Comparison of ENCODE assay signal across 29 cellular contexts in the genomic region with DNA sequence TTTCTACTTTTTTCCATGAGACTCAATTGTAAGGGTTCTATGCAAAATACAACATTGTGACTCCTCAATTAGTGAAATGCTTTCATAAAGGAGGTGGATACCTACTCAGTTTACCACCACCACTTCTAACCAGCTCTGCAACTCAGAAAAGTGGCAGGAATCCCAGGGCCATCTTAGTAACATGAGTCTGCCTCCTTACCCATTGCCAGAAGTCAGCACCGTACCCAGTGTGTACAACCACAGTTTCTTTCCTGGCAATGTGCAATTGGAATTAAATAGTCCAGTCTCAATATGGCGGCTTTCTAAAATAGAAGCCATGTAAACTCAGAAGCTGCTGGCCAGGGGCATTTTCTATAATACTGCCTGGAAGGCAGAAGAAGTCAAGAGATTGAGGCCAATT. TPM values are rescaled to one million over a fixed set of nuclear protein-coding genes. Genes with fewer than 3 reads are reported as not detected.
"Had no signal": no experiment of that assay in that cellular context is flagged by ENCODE, and none has a peak within 500 bp of the region (broad histone marks: within the 10 kb centered on the region; RNA-seq: fewer than 3 reads in every experiment).

No MANE protein-coding gene starts in this region.

- H3K27me3 ChIP-seq: left lung, neural progenitor cell, neutrophil, right atrium auricular region, right lobe of liver, suprapubic skin, tibial artery, upper lobe of right lung had no signal

- H3K36me3 Mint-ChIP-seq: mesothelial cell of epicardium, natural killer cell, neural progenitor cell had no signal

- ATAC-seq: left colon, left lung, lower lobe of right lung, natural killer cell, right lobe of liver, upper lobe of right lung had no signal

- H3K27ac Mint-ChIP-seq: immature natural killer cell; mesothelial cell of epicardium; natural killer cell; nephron progenitor cell; neural progenitor cell; stimulated activated naive CD8-positive, alpha-beta T cell treated with anti-CD3 and anti-CD28 coated beads, Interleukin-15, Interleukin-2, amounts not matched to agents 100 ng/mL and 50 ng/mL, for 24 hours had no signal

- H3K4me3 ChIP-seq: left lung, lower lobe of right lung, neural progenitor cell, right atrium auricular region, right lobe of liver, skin epidermis, suprapubic skin, thoracic aorta, tibial artery, upper lobe of right lung had no signal

- H3K27me3 Mint-ChIP-seq: naive B cell; stimulated activated naive CD8-positive, alpha-beta T cell treated with anti-CD3 and anti-CD28 coated beads, Interleukin-15, Interleukin-2, amounts not matched to agents 100 ng/mL and 50 ng/mL, for 24 hours had no signal

- H3K4me3 Mint-ChIP-seq: immature natural killer cell; mesothelial cell of epicardium; naive B cell; natural killer cell; nephron progenitor cell; neural progenitor cell; stimulated activated naive CD8-positive, alpha-beta T cell treated with anti-CD3 and anti-CD28 coated beads, Interleukin-15, Interleukin-2, amounts not matched to agents 100 ng/mL and 50 ng/mL, for 24 hours had no signal

- H3K36me3 ChIP-seq: left lung, lower lobe of right lung, neural progenitor cell, right atrium auricular region, right lobe of liver, suprapubic skin, thoracic aorta, tibial artery had no signal

- H3K27ac ChIP-seq: left lung, lower lobe of right lung, neural progenitor cell, neutrophil, parathyroid adenoma, right atrium auricular region, right lobe of liver, skin epidermis, suprapubic skin, thoracic aorta, tibial artery, upper lobe of right lung had no signal

- H3K9me3 ChIP-seq: left lung, lower lobe of right lung, neutrophil, right atrium auricular region, right lobe of liver, suprapubic skin, thoracic aorta, tibial artery, upper lobe of right lung had no signal

- H3K4me1 ChIP-seq: left lung, lower lobe of right lung, neural progenitor cell, parathyroid adenoma, right atrium auricular region, suprapubic skin, tibial artery, upper lobe of right lung had no signal

- H3K4me1 Mint-ChIP-seq: immature natural killer cell, natural killer cell, nephron progenitor cell, neural progenitor cell had no signal

- H3K9me3 Mint-ChIP-seq: immature natural killer cell; naive B cell; natural killer cell; nephron progenitor cell; neural progenitor cell; stimulated activated naive CD8-positive, alpha-beta T cell treated with anti-CD3 and anti-CD28 coated beads, Interleukin-15, Interleukin-2, amounts not matched to agents 100 ng/mL and 50 ng/mL, for 24 hours had no signal

- DNase-seq: hypothalamus; immature natural killer cell; kidney; left colon; left lung; lower lobe of right lung; mammary epithelial cell; mesendoderm; naive B cell; natural killer cell; nephron progenitor cell; occipital lobe; right lobe of liver; stimulated activated CD4-positive, alpha-beta T cell treated with anti-CD3 and anti-CD28 coated beads, Interleukin-12 subunit alpha, Interleukin-12 subunit beta, amount 100 ng/mL, for 4 hours; stimulated activated CD4-positive, alpha-beta T cell treated with anti-CD3 and anti-CD28 coated beads, Interleukin-15, amount 100 ng/mL, for 24 hours; stimulated activated CD4-positive, alpha-beta T cell treated with anti-CD3 and anti-CD28 coated beads, Interleukin-2, amount 100 ng/mL, for 24 hours; stimulated activated CD4-positive, alpha-beta T cell treated with anti-CD3 and anti-CD28 coated beads, Interleukin-4, amount 100 ng/mL, for 1 hour; stimulated activated naive CD4-positive, alpha-beta T cell; tibial artery; upper lobe of right lung had no signal

RNA-seq across cellular contexts. Expression of gene CCDC163, which starts 41.0 kb away (rescaled TPM):
- total RNA-seq: occipital lobe had no signal
